In genomic region chr12:57177354-57177753, GRCh38 we compare ENCODE assay signal across 23 cellular contexts. TPM values are rescaled to one million over a fixed set of nuclear protein-coding genes. Genes with fewer than 3 reads are reported as not detected.
DNase-seq lines count a peak whose midpoint lies in the region; TF ChIP-seq lines count a peak whose summit lies in the region.
"Had no signal": no experiment of that assay in that cellular context is flagged by ENCODE, and none has a peak within 500 bp of the region (broad histone marks: within the 10 kb centered on the region; RNA-seq: fewer than 3 reads in every experiment).

No MANE protein-coding gene starts in this region.

- H3K9me3 Mint-ChIP-seq in HFFc6, result peaks cover 3% of the 10 kb centered on the region; the same call in 1 of the 2 replicates
- H3K9me3 Mint-ChIP-seq: CD4-positive, alpha-beta memory T cell; T-cell had no signal

- in situ Hi-C loops in GM13977 (cut with MboI; ENCODE audit: low pct_unique_long_range_greater_than_20kb, low sequenced_read_pairs, unreplicated experiment), result loop anchor here (10.0 kb wide), 1 partner anchor 173 kb away; the partner anchor contains the start of gene ZBTB39

- H3K79me2 ChIP-seq in osteoblast (ENCODE audit: insufficient read depth, low read length), result peaks cover 89% of the 10 kb centered on the region

- H3K36me3 Mint-ChIP-seq in HFFc6 (ENCODE audit: low read depth), result peaks cover 45% of the 10 kb centered on the region
- H3K36me3 Mint-ChIP-seq: CD4-positive, alpha-beta memory T cell; T-cell had no signal

- DNase-seq in HFFc6 (no peak), osteoblast (ENCODE audit: insufficient read length, low spot score, missing footprints) (peak; percentile 18), GM13977 (ENCODE audit: low spot score) (no peak), HuH-7.5 (ENCODE audit: low spot score) (no peak)
- no peak for DNase-seq in activated naive CD4-positive, alpha-beta T cell treated with anti-CD3 and anti-CD28 coated beads, Interleukin-2, amount 50 U/mL, for 16 hours
- DNase-seq: BE2C, Caco-2, DMS 273 treated with DMSO at 0.1 percent for 48 hours, DND-41, KBM-7, NCI-H1092, NCI-H1436, NCI-H1930, NCI-H2227 treated with DMSO at 0.1 percent for 48 hours, NCI-H510A treated with DMSO at 0.1 percent for 48 hours, NCI-H748 treated with DMSO at 0.1 percent for 48 hours, SJCRH30, T-cell had no signal

- peaks cover 26% of the 10 kb centered on the region for H3K4me1 Mint-ChIP-seq in HFFc6 (ENCODE audit: low read depth)
- H3K4me1 Mint-ChIP-seq: T-cell had no signal

- H3K9ac ChIP-seq in BLaER1, result no peak overlapping the region

- peak overlapping the region; percentile 44 for H3K4me2 ChIP-seq in BLaER1
- no peak overlapping the region for H3K4me2 ChIP-seq in osteoblast (ENCODE audit: insufficient read depth, low read length)

- peaks cover 25% of the 10 kb centered on the region for H3K27me3 Mint-ChIP-seq in HFFc6 (ENCODE audit: insufficient read depth)
- H3K27me3 Mint-ChIP-seq: CD4-positive, alpha-beta memory T cell; T-cell had no signal

- no peaks in the 10 kb centered on the region for H4K20me1 ChIP-seq in BLaER1
- peaks cover 66% of the 10 kb centered on the region for H4K20me1 ChIP-seq in osteoblast (ENCODE audit: insufficient read depth, low read length)

- no peak overlapping the region for H2AFZ ChIP-seq in osteoblast (ENCODE audit: low read length)

- H3K27ac ChIP-seq in BLaER1 (no peak overlapping the region), esophagus (ENCODE audit: low read depth in 2 of 2, low read length in 1 of 2) (peak overlapping the region; percentile 52 to 81), osteoblast (ENCODE audit: low read depth, low read length) (peak overlapping the region; percentile 65)
- H3K27ac ChIP-seq: SJCRH30 had no signal

- H3K9me3 ChIP-seq in BLaER1 (no peaks in the 10 kb centered on the region), esophagus (ENCODE audit: control insufficient read depth in 2 of 2, insufficient read depth in 1 of 2, low read depth in 1 of 2, low read length in 1 of 2) (no peaks in the 10 kb centered on the region), osteoblast (ENCODE audit: low read depth, low read length) (no peaks in the 10 kb centered on the region)
- H3K9me3 ChIP-seq: BE2C, Caco-2, SJCRH30 had no signal

- H3K27me3 ChIP-seq in BLaER1 (no peaks in the 10 kb centered on the region), esophagus (ENCODE audit: control insufficient read depth in 1 of 2, insufficient read depth in 2 of 2, low read length in 2 of 2) (no peaks in the 10 kb centered on the region), osteoblast (ENCODE audit: insufficient read depth, low read length) (no peaks in the 10 kb centered on the region)
- H3K27me3 ChIP-seq: BE2C, SJCRH30 had no signal

- no peak overlapping the region for H3K4me3 ChIP-seq in BLaER1
- peak overlapping the region in 1 of 2 donors; percentile 19 for H3K4me3 ChIP-seq in esophagus (ENCODE audit: low read depth in 1 of 2, low read length in 2 of 2)
- H3K4me3 ChIP-seq in osteoblast (ENCODE audit: insufficient read depth, low read length), result no peak overlapping the region
- H3K4me3 ChIP-seq: SJCRH30 had no signal

- TF ChIP-seq CTCF in HFFc6 (IDR thresholded peaks at IDR 0.05) (no peak), osteoblast (IDR thresholded peaks at IDR 0.05; ENCODE audit: extremely low read depth, low read depth, low read length) (no peak), GM13977 (IDR thresholded peaks at IDR 0.05; ENCODE audit: extremely low read depth, insufficient read depth, missing control alignments) (no peak)

- no peak overlapping the region for H3K4me3 Mint-ChIP-seq in HFFc6
- H3K4me3 Mint-ChIP-seq: CD4-positive, alpha-beta memory T cell; T-cell had no signal

- peak overlapping the region; percentile 57; the same call in 1 of the 2 replicates for H3K27ac Mint-ChIP-seq in HFFc6
- H3K27ac Mint-ChIP-seq: CD4-positive, alpha-beta memory T cell; T-cell had no signal

- H3K36me3 ChIP-seq in BLaER1 (peaks cover 58% of the 10 kb centered on the region; the same call in 1 of the 2 replicates), esophagus (ENCODE audit: control insufficient read depth in 2 of 2, insufficient read depth in 2 of 2, low read length in 1 of 2) (peaks cover 0 to 49% of the 10 kb centered on the region in 2 donors), osteoblast (ENCODE audit: insufficient read depth, low read length) (peaks cover 100% of the 10 kb centered on the region)
- H3K36me3 ChIP-seq: BE2C, SJCRH30 had no signal

- 86 to 87% methylated on average over 16 of the region's 16 CpGs for WGBS in esophagus, 2 donors

- H3K4me1 ChIP-seq in BLaER1 (peaks cover 31% of the 10 kb centered on the region), esophagus (ENCODE audit: control insufficient read depth in 2 of 2, insufficient read depth in 2 of 2, low read length in 1 of 2) (peaks cover 4 to 36% of the 10 kb centered on the region in 2 donors), osteoblast (ENCODE audit: insufficient read depth, low read length) (peaks cover 3% of the 10 kb centered on the region)
- H3K4me1 ChIP-seq: Caco-2, SJCRH30 had no signal

RNA-seq across cellular contexts. Expression of gene LRP1-AS, which starts 29.9 kb away (rescaled TPM):
- not detected for total RNA-seq in HFFc6 (2021; fragmentation: NEBNext Ultra II Directional; extraction: Animal tissue kit (Norgen Biotek cat#: 25700))
- polyA plus RNA-seq in esophagus, result not detected
- not detected in 2 replicates for total RNA-seq in osteoblast
- total RNA-seq: Caco-2; CD4-positive, alpha-beta memory T cell; G401; H1; T-cell had no signal
- polyA plus RNA-seq: CD4-positive, alpha-beta memory T cell; H1 had no signal

RNA-seq across cellular contexts. Expression of gene NXPH4, which starts 39.2 kb away (rescaled TPM):
- 1 to 10 TPM; 2.9 to 8.2 (median 3.9) TPM for total RNA-seq in HFFc6 (2021; fragmentation: NEBNext Ultra II Directional; extraction: Animal tissue kit (Norgen Biotek cat#: 25700))
- polyA plus RNA-seq in esophagus, result 1 to 10 TPM in 1 of 2 donors, under 1 TPM in 1; 0.73 to 1.3 TPM
- total RNA-seq in osteoblast, result 0.88 and 1.1 TPM in 2 replicates
- total RNA-seq: CD4-positive, alpha-beta memory T cell; G401 had no signal
- polyA plus RNA-seq: CD4-positive, alpha-beta memory T cell had no signal

RNA-seq across cellular contexts. Expression of gene LRP1, which starts 49.1 kb away (rescaled TPM):
- 100 to 1,000 TPM; 187 to 332 (median 201) TPM for total RNA-seq in HFFc6 (2021; fragmentation: NEBNext Ultra II Directional; extraction: Animal tissue kit (Norgen Biotek cat#: 25700))
- polyA plus RNA-seq in esophagus, result 10 to 100 TPM; 29.6 to 47.6 TPM
- total RNA-seq in osteoblast, result 744 and 789 TPM in 2 replicates

RNA-seq across cellular contexts. Expression of gene SHMT2, which starts 52.2 kb away (rescaled TPM):
- total RNA-seq in HFFc6 (2021; fragmentation: NEBNext Ultra II Directional; extraction: Animal tissue kit (Norgen Biotek cat#: 25700)), result 100 to 1,000 TPM; 112 to 127 (median 126) TPM
- polyA plus RNA-seq in esophagus, result 10 to 100 TPM; 19.8 to 69.5 TPM
- total RNA-seq in osteoblast, result 384 and 408 TPM in 2 replicates
